ENCODE assay signal across 21 cellular contexts in the genomic region with DNA sequence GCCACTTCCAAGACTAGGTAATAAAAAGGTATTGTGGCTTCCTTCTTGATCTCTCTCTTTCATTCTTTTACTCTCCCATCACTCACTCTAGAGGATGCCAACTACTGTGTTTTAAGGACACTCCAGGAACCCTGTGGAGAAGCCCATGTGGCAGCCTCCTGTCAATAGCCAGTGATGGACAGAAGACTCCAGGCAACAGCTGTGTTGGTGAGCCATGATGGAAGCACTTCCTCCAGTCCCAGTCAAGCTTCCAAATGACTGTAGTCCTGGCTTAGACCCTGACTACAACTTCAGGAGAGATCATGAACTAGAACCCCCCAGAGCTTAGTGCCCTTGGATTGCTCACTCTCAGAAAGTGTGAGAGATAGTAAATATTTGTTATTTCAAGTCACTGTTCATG.
A peak's percentile ranks its signal among the peaks of the same experiment; 100 is the strongest.
DNase-seq lines count a peak whose midpoint lies in the region; ATAC-seq and TF ChIP-seq lines count a peak whose summit lies in the region.
"Had no signal": no experiment of that assay in that cellular context is flagged by ENCODE, and none has a peak within 500 bp of the region (broad histone marks: within the 10 kb centered on the region; RNA-seq: fewer than 3 reads in every experiment).

No MANE protein-coding gene starts in this region.

- ATAC-seq in effector memory CD8-positive, alpha-beta T cell (replicated peaks): no peak
- ATAC-seq in natural killer cell treated with Interleukin-12 subunit alpha and Interleukin-12 subunit beta and Interleukin-15 and Interleukin-18, amount 100 ng/mL, for 72 hours: no peak
- no peak for ATAC-seq in omental fat pad (ENCODE audit: low FRiP score)
- no peak for ATAC-seq in right lobe of liver
- no peak for ATAC-seq in GM19035 (IDR thresholded peaks at IDR 0.05; ENCODE audit: unreplicated experiment)
- ATAC-seq: GM12878 had no signal

- H3K4me3 ChIP-seq in right lobe of liver: no peak overlapping the region
- H3K4me3 ChIP-seq: BLaER1 treated with 17β-estradiol and CSF1 and Interleukin-3, amounts not matched to agents 10 nM and 100 nM; GM12878; MG63; SJSA1 had no signal

- H3K27me3 ChIP-seq in right lobe of liver: no peaks in the 10 kb centered on the region
- H3K27me3 ChIP-seq: BLaER1 treated with 17β-estradiol and CSF1 and Interleukin-3, amounts not matched to agents 10 nM and 100 nM had no signal

- no peak for TF ChIP-seq CTCF in omental fat pad (IDR thresholded peaks at IDR 0.05)
- no peak for TF ChIP-seq CTCF in right lobe of liver (IDR thresholded peaks at IDR 0.05)

- no peaks in the 10 kb centered on the region for H3K27me3 Mint-ChIP-seq in effector memory CD8-positive, alpha-beta T cell
- no peaks in the 10 kb centered on the region for H3K27me3 Mint-ChIP-seq in natural killer cell treated with Interleukin-12 subunit alpha and Interleukin-12 subunit beta and Interleukin-15 and Interleukin-18, amount 100 ng/mL, for 72 hours

- H3K4me1 Mint-ChIP-seq in effector memory CD8-positive, alpha-beta T cell (ENCODE audit: low read depth in 2 of 2): peaks cover 57 to 61% of the 10 kb centered on the region in 2 donors
- peaks cover 62 to 80% of the 10 kb centered on the region in 2 donors for H3K4me1 Mint-ChIP-seq in natural killer cell treated with Interleukin-12 subunit alpha and Interleukin-12 subunit beta and Interleukin-15 and Interleukin-18, amount 100 ng/mL, for 72 hours (ENCODE audit: low read depth in 2 of 2)

- TF ChIP-seq POLR2A in right lobe of liver (IDR thresholded peaks at IDR 0.05): no peak

- H3K9me3 ChIP-seq in right lobe of liver: no peaks in the 10 kb centered on the region
- H3K9me3 ChIP-seq: BLaER1 treated with 17β-estradiol and CSF1 and Interleukin-3, amounts not matched to agents 10 nM and 100 nM; MG63; SJSA1 had no signal

- H3K27ac Mint-ChIP-seq in effector memory CD8-positive, alpha-beta T cell: peak overlapping the region; percentile 92 to 95
- H3K27ac Mint-ChIP-seq in natural killer cell treated with Interleukin-12 subunit alpha and Interleukin-12 subunit beta and Interleukin-15 and Interleukin-18, amount 100 ng/mL, for 72 hours: peak overlapping the region; percentile 92 to 93

- intact Hi-C loops in right lobe of liver (cut with DNase I): no loop called here

- no peak overlapping the region for H3K27ac ChIP-seq in right lobe of liver
- H3K27ac ChIP-seq: BLaER1 treated with 17β-estradiol and CSF1 and Interleukin-3, amounts not matched to agents 10 nM and 100 nM; SJSA1 had no signal

- peaks cover 0 to 35% (median 0%) of the 10 kb centered on the region in 4 donors for H3K4me1 ChIP-seq in right lobe of liver
- H3K4me1 ChIP-seq: SJSA1 had no signal

- H3K4me3 Mint-ChIP-seq in effector memory CD8-positive, alpha-beta T cell: peak overlapping the region; percentile 72 to 75
- H3K4me3 Mint-ChIP-seq in natural killer cell treated with Interleukin-12 subunit alpha and Interleukin-12 subunit beta and Interleukin-15 and Interleukin-18, amount 100 ng/mL, for 72 hours: peak overlapping the region; percentile 23

- peaks cover 8% of the 10 kb centered on the region for H3K36me3 Mint-ChIP-seq in effector memory CD8-positive, alpha-beta T cell (ENCODE audit: insufficient read depth)
- peaks cover 9% of the 10 kb centered on the region for H3K36me3 Mint-ChIP-seq in natural killer cell treated with Interleukin-12 subunit alpha and Interleukin-12 subunit beta and Interleukin-15 and Interleukin-18, amount 100 ng/mL, for 72 hours

- H3K9me3 Mint-ChIP-seq in effector memory CD8-positive, alpha-beta T cell: no peaks in the 10 kb centered on the region
- peaks cover 7% of the 10 kb centered on the region for H3K9me3 Mint-ChIP-seq in natural killer cell treated with Interleukin-12 subunit alpha and Interleukin-12 subunit beta and Interleukin-15 and Interleukin-18, amount 100 ng/mL, for 72 hours

- H3K36me3 ChIP-seq in right lobe of liver: no peaks in the 10 kb centered on the region
- H3K36me3 ChIP-seq: BLaER1 treated with 17β-estradiol and CSF1 and Interleukin-3, amounts not matched to agents 10 nM and 100 nM; MG63; SJSA1 had no signal

- DNase-seq in NCI-H1417 (lab: John Stamatoyannopoulos, UW) (peak in 2 of 3 experiments; percentile 2 to 11), NCI-H1417 treated with DMSO at 0.1 percent for 48 hours (lab: John Stamatoyannopoulos, UW) (no peak), LHCN-M2 (ENCODE audit: low read depth) (peak; percentile 73), omental fat pad (ENCODE audit: low spot score) (no peak), right lobe of liver (no peak)
- DNase-seq in effector memory CD8-positive, alpha-beta T cell: no peak
- no peak for DNase-seq in natural killer cell treated with Interleukin-12 subunit alpha and Interleukin-12 subunit beta and Interleukin-15 and Interleukin-18, amount 100 ng/mL, for 72 hours (ENCODE audit: low spot score)
- DNase-seq: 8988T, DND-41, Kasumi-1, MG63, NCI-H187 treated with DMSO at 0.1 percent for 48 hours, NCI-H2107, NCI-H226, NCI-H510A treated with DMSO at 0.1 percent for 48 hours, NCI-H774, OCI-M1 had no signal

Comparison
In these comparisons a context has a peak if more than half of its experiments do, and no peak if none do; other contexts are left out.
1. DNase-seq: peak in NCI-H1417 (2 of 3) and LHCN-M2 (single experiment); none in NCI-H1417 treated with DMSO at 0.1 percent for 48 hours (single experiment), effector memory CD8-positive, alpha-beta T cell (0 of 3), natural killer cell treated with Interleukin-12 subunit alpha and Interleukin-12 subunit beta and Interleukin-15 and Interleukin-18, amount 100 ng/mL, for 72 hours (single experiment), omental fat pad (single experiment) and right lobe of liver (0 of 3).